In the genomic region with DNA sequence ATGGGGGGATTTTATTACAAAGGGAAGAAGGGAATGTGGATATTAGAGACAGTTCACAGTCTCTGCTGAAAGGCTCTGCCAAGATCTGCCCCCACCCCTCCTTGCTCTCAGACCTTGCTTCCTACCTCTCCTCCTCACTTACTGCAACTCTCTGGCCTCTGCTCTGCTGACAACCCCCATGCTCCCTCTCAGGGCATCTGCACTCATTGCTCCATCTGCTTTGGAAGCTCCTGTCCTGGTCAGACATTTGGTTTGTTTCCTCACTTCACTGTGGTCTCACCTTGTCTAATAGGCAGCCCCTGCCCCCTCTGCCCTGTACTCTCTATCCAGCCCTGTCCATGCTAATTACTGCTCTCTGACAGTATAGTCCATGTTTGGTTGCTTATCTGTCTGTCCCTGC, we compare ENCODE assay signal across 1 cellular context.
TF ChIP-seq lines count a peak whose summit lies in the region.

No MANE protein-coding gene starts in this region.

TF ChIP-seq in HepG2, 621 proteins besides CTCF, POLR2A, EP300 and RAD21 (continued from another document):
- TF ChIP-seq, protein P1, sequence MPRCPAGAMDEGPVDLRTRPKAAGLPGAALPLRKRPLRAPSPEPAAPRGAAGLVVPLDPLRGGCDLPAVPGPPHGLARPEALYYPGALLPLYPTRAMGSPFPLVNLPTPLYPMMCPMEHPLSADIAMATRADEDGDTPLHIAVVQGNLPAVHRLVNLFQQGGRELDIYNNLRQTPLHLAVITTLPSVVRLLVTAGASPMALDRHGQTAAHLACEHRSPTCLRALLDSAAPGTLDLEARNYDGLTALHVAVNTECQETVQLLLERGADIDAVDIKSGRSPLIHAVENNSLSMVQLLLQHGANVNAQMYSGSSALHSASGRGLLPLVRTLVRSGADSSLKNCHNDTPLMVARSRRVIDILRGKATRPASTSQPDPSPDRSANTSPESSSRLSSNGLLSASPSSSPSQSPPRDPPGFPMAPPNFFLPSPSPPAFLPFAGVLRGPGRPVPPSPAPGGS (CRISPR knock-in tag; IDR thresholded peaks at IDR 0.05), result no peak
- TF ChIP-seq ZNF224 (CRISPR knock-in tag; IDR thresholded peaks at IDR 0.05) (no peak), ZSCAN21 (CRISPR knock-in tag; IDR thresholded peaks at IDR 0.05; ENCODE audit: borderline replicate concordance) (no peak), ZNF24 (IDR thresholded peaks at IDR 0.05) (no peak), ATRX (CRISPR knock-in tag; IDR thresholded peaks at IDR 0.05; ENCODE audit: borderline replicate concordance) (no peak)
